In genomic region chr9:69093471-69094103, GRCh38 we compare ENCODE assay signal across 17 cellular contexts. TPM values are rescaled to one million over a fixed set of nuclear protein-coding genes. Genes with fewer than 3 reads are reported as not detected.
DNase-seq lines count a peak whose midpoint lies in the region; ATAC-seq, FAIRE-seq and TF ChIP-seq lines count a peak whose summit lies in the region.
"Had no signal": no experiment of that assay in that cellular context is flagged by ENCODE, and none has a peak within 500 bp of the region (broad histone marks: within the 10 kb centered on the region; RNA-seq: fewer than 3 reads in every experiment).

No MANE protein-coding gene starts in this region.

- no peak overlapping the region for H3K27ac Mint-ChIP-seq in neural progenitor cell
- H3K27ac Mint-ChIP-seq: activated CD4-positive, alpha-beta T cell treated with anti-CD3 and anti-CD28 coated beads for 36 hours; activated naive CD4-positive, alpha-beta T cell treated with anti-CD3 and anti-CD28 coated beads, Interleukin-2, amount 50 U/mL, for 72 hours; mesothelial cell of epicardium had no signal

- no peaks in the 10 kb centered on the region for H3K9me3 Mint-ChIP-seq in neural progenitor cell
- H3K9me3 Mint-ChIP-seq: activated naive CD4-positive, alpha-beta T cell treated with anti-CD3 and anti-CD28 coated beads, Interleukin-2, amount 50 U/mL, for 72 hours; mesothelial cell of epicardium had no signal

- TF ChIP-seq CTCF in hepatocyte (IDR thresholded peaks at IDR 0.05; ENCODE audit: poor library complexity) (no peak), neural progenitor cell (IDR thresholded peaks at IDR 0.05) (no peak)

- ATAC-seq in GM18907 (IDR thresholded peaks at IDR 0.05; ENCODE audit: unreplicated experiment), result peak; percentile 82
- ATAC-seq in HG03175 (IDR thresholded peaks at IDR 0.05; ENCODE audit: unreplicated experiment), result peak; percentile 55
- ATAC-seq in GM21367 (IDR thresholded peaks at IDR 0.05; ENCODE audit: unreplicated experiment), result no peak
- ATAC-seq: activated CD4-positive, alpha-beta T cell treated with anti-CD3 and anti-CD28 coated beads for 36 hours had no signal

- H3K9ac ChIP-seq in neural progenitor cell, result no peak overlapping the region

- H3K4me3 ChIP-seq in hepatocyte, result no peak overlapping the region
- no peak overlapping the region for H3K4me3 ChIP-seq in small intestine (ENCODE audit: low read depth in 1 of 2, low read length in 2 of 2)
- H3K4me3 ChIP-seq in neural progenitor cell, result no peak overlapping the region

- H3K4me2 ChIP-seq in hepatocyte (peak overlapping the region; percentile 38), neural progenitor cell (no peak overlapping the region)

- FAIRE-seq in small intestine (lab: Jason Lieb, UNC), result no peak
- FAIRE-seq: urothelium cell line had no signal

- H3K79me2 ChIP-seq in hepatocyte, result no peaks in the 10 kb centered on the region
- no peaks in the 10 kb centered on the region for H3K79me2 ChIP-seq in neural progenitor cell (ENCODE audit: low read depth)

- H3K9me3 ChIP-seq in hepatocyte (ENCODE audit: low read depth), result no peaks in the 10 kb centered on the region
- no peaks in the 10 kb centered on the region for H3K9me3 ChIP-seq in small intestine (ENCODE audit: control insufficient read depth, low read depth)
- H3K9me3 ChIP-seq in neural progenitor cell (ENCODE audit: low read depth), result no peaks in the 10 kb centered on the region

- peaks cover 13% of the 10 kb centered on the region for H3K4me1 Mint-ChIP-seq in neural progenitor cell
- H3K4me1 Mint-ChIP-seq: activated CD4-positive, alpha-beta T cell treated with anti-CD3 and anti-CD28 coated beads for 36 hours had no signal

- 86% methylated on average over 7 of the region's 7 CpGs for WGBS in hepatocyte (ENCODE audit: low lambda C conversion rate, missing lambda C conversion rate)
- 31 to 68% (median 43%) methylated on average over 7 of the region's 7 CpGs for WGBS in small intestine, 3 donors

- H3K4me1 ChIP-seq in hepatocyte (ENCODE audit: insufficient read depth) (peaks cover 23% of the 10 kb centered on the region), small intestine (ENCODE audit: control insufficient read depth in 2 of 2, insufficient read depth in 1 of 2, low read depth in 1 of 2, low read length in 1 of 2) (peaks cover 4 to 6% of the 10 kb centered on the region in 2 donors), neural progenitor cell (peaks cover 19% of the 10 kb centered on the region)

- no peak overlapping the region for H3K4me3 Mint-ChIP-seq in neural progenitor cell
- H3K4me3 Mint-ChIP-seq: activated CD4-positive, alpha-beta T cell treated with anti-CD3 and anti-CD28 coated beads for 36 hours; mesothelial cell of epicardium had no signal

- H3K27me3 ChIP-seq in hepatocyte, result no peaks in the 10 kb centered on the region
- H3K27me3 ChIP-seq in small intestine (ENCODE audit: control insufficient read depth in 2 of 2, insufficient read depth in 2 of 2, low read length in 2 of 2), result no peaks in the 10 kb centered on the region
- no peaks in the 10 kb centered on the region for H3K27me3 ChIP-seq in neural progenitor cell

- no peaks in the 10 kb centered on the region for H4K20me1 ChIP-seq in hepatocyte (ENCODE audit: insufficient read depth, poor library complexity, severe bottlenecking)
- H4K20me1 ChIP-seq in neural progenitor cell (ENCODE audit: low read depth), result no peaks in the 10 kb centered on the region

- H3K36me3 Mint-ChIP-seq in neural progenitor cell, result peaks cover 1% of the 10 kb centered on the region
- H3K36me3 Mint-ChIP-seq: activated naive CD4-positive, alpha-beta T cell treated with anti-CD3 and anti-CD28 coated beads, Interleukin-2, amount 50 U/mL, for 72 hours had no signal

- H3K27me3 Mint-ChIP-seq in neural progenitor cell (ENCODE audit: insufficient read depth, low read depth), result peaks cover 6% of the 10 kb centered on the region
- H3K27me3 Mint-ChIP-seq: activated CD4-positive, alpha-beta T cell treated with anti-CD3 and anti-CD28 coated beads for 36 hours had no signal

- no peak overlapping the region for H2AFZ ChIP-seq in hepatocyte
- H2AFZ ChIP-seq in neural progenitor cell (replicated peaks), result no peak overlapping the region

- no peaks in the 10 kb centered on the region for H3K36me3 ChIP-seq in hepatocyte (replicated peaks; ENCODE audit: insufficient read depth, low read depth)
- no peaks in the 10 kb centered on the region for H3K36me3 ChIP-seq in small intestine (ENCODE audit: control insufficient read depth in 2 of 2, insufficient read depth in 2 of 2, low read length in 2 of 2)
- no peaks in the 10 kb centered on the region for H3K36me3 ChIP-seq in neural progenitor cell

- H3K27ac ChIP-seq in hepatocyte (peak overlapping the region; percentile 57), small intestine (ENCODE audit: low read depth in 1 of 2, low read length in 1 of 2) (peak overlapping the region in 1 of 2 donors; percentile 3), neural progenitor cell (no peak overlapping the region)

- peaks cover 13% of the 10 kb centered on the region for H3F3A ChIP-seq in neural progenitor cell (ENCODE audit: low read depth)

- H3K9me2 ChIP-seq in hepatocyte (replicated peaks; ENCODE audit: insufficient read depth), result no peaks in the 10 kb centered on the region

- DNase-seq in hepatocyte (ENCODE audit: low spot score), result peak; percentile 26
- DNase-seq in small intestine, result peak; percentile 73
- DNase-seq in H4 (ENCODE audit: low spot score), result no peak
- DNase-seq in activated CD4-positive, alpha-beta T cell treated with anti-CD3 and anti-CD28 coated beads for 4 hours, result no peak
- no peak for DNase-seq in neural progenitor cell (ENCODE audit: low spot score)
- DNase-seq: activated CD4-positive, alpha-beta T cell treated with anti-CD3 and anti-CD28 coated beads for 36 hours; DMS 273 treated with DMSO at 0.1 percent for 48 hours; effector memory CD4-positive, alpha-beta T cell; NCI-H1105; NCI-H2227 treated with DMSO at 0.1 percent for 48 hours; SHP77 treated with DMSO at 0.1 percent for 48 hours had no signal

RNA-seq across cellular contexts. Expression of gene FXN, which starts 58.0 kb away (rescaled TPM):
- total RNA-seq in hepatocyte, result 12.2 and 13.2 TPM in 2 replicates
- polyA plus RNA-seq in hepatocyte, result 27.3 and 31.5 TPM in 2 replicates
- polyA plus RNA-seq in small intestine, result 10 to 100 TPM in 1 of 3 donors, 1 to 10 TPM in 2; 2.7 to 16.6 (median 5.4) TPM
- total RNA-seq in H4 (2014; rRNA removed; shearing (Covaris generic)), result 12.5 and 17.9 TPM in 2 replicates
- 23.2 and 24.8 TPM in 2 replicates for total RNA-seq in neural progenitor cell (ENCODE audit: low replicate concordance)

Comparison
In these comparisons a context has a peak if more than half of its experiments do, and no peak if none do; other contexts are left out.
1. DNase-seq: peak in hepatocyte (single experiment) and small intestine (single experiment); none in H4 (single experiment), activated CD4-positive, alpha-beta T cell treated with anti-CD3 and anti-CD28 coated beads for 4 hours (0 of 2) and neural progenitor cell (single experiment).